ENCODE assay signal across 15 cellular contexts in the genomic region with DNA sequence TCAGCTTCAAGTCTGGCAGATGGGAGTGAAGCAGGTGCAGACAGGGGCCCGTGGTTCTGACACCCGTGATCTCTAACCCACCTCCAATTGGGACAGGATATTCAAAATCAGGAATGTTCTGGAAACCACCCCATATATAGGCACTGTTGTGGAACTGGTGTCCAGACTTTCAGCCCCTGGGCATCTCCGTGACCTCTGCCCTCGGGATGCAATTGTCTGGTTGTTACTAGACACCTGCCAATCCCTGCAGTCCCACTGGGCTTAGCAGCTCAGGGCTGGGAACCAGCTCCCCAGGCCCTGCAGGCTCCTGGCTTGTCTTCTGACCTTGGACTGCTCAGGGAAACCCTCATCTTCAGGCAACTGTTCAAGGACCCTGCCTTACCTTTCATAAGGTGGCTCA. TPM values are rescaled to one million over a fixed set of nuclear protein-coding genes. Genes with fewer than 3 reads are reported as not detected.
DNase-seq lines count a peak whose midpoint lies in the region; TF ChIP-seq lines count a peak whose summit lies in the region.
"Had no signal": no experiment of that assay in that cellular context is flagged by ENCODE, and none has a peak within 500 bp of the region (broad histone marks: within the 10 kb centered on the region; RNA-seq: fewer than 3 reads in every experiment).

No MANE protein-coding gene starts in this region.

- H3K4me3 ChIP-seq in osteoblast (ENCODE audit: insufficient read depth, low read length) = no peak overlapping the region
- H3K4me3 ChIP-seq in effector memory CD4-positive, alpha-beta T cell (ENCODE audit: insufficient read depth, low read depth, low read length, poor library complexity, severe bottlenecking) = no peak overlapping the region
- H3K4me3 ChIP-seq: HAP-1 had no signal

- no peak for TF ChIP-seq CTCF in VCaP (conservative IDR thresholded peaks at IDR 0.05)
- TF ChIP-seq CTCF in osteoblast (IDR thresholded peaks at IDR 0.05; ENCODE audit: extremely low read depth, low read depth, low read length) = no peak

- no peaks in the 10 kb centered on the region for H3K9me3 ChIP-seq in osteoblast (ENCODE audit: low read depth, low read length)
- no peaks in the 10 kb centered on the region for H3K9me3 ChIP-seq in effector memory CD4-positive, alpha-beta T cell (ENCODE audit: control insufficient read depth, low read length)
- H3K9me3 ChIP-seq: HAP-1 had no signal

- no peaks in the 10 kb centered on the region for H3K79me2 ChIP-seq in osteoblast (ENCODE audit: insufficient read depth, low read length)

- no peaks in the 10 kb centered on the region for H3K4me1 ChIP-seq in osteoblast (ENCODE audit: insufficient read depth, low read length)
- no peaks in the 10 kb centered on the region for H3K4me1 ChIP-seq in effector memory CD4-positive, alpha-beta T cell (ENCODE audit: control insufficient read depth, insufficient read depth, low read length, poor library complexity, severe bottlenecking)
- H3K4me1 ChIP-seq: BE2C, HAP-1 had no signal

- H3K36me3 ChIP-seq in osteoblast (ENCODE audit: insufficient read depth, low read length) = no peaks in the 10 kb centered on the region
- no peaks in the 10 kb centered on the region for H3K36me3 ChIP-seq in effector memory CD4-positive, alpha-beta T cell (ENCODE audit: control insufficient read depth, insufficient read depth, low read length)
- H3K36me3 ChIP-seq: BE2C, HAP-1 had no signal

- no peak overlapping the region for H3K4me2 ChIP-seq in osteoblast (ENCODE audit: insufficient read depth, low read length)

- H2AFZ ChIP-seq in osteoblast (ENCODE audit: low read length) = no peak overlapping the region

- peaks cover 36% of the 10 kb centered on the region for H3K27me3 ChIP-seq in osteoblast (ENCODE audit: insufficient read depth, low read length)
- H3K27me3 ChIP-seq in effector memory CD4-positive, alpha-beta T cell (replicated peaks; ENCODE audit: control insufficient read depth, insufficient read depth, low read length, poor library complexity, severe bottlenecking) = peaks cover 3% of the 10 kb centered on the region
- H3K27me3 ChIP-seq: BE2C had no signal

- H4K20me1 ChIP-seq in osteoblast (ENCODE audit: insufficient read depth, low read length) = peaks cover 4% of the 10 kb centered on the region

- H3K27ac ChIP-seq in VCaP = peak overlapping the region; percentile 58
- no peak overlapping the region for H3K27ac ChIP-seq in osteoblast (ENCODE audit: low read depth, low read length)
- H3K27ac ChIP-seq in effector memory CD4-positive, alpha-beta T cell (ENCODE audit: insufficient read depth, low read length, poor library complexity, severe bottlenecking) = no peak overlapping the region
- H3K27ac ChIP-seq: HL-60 had no signal

- peak; percentile 8 for DNase-seq in SHP77 treated with DMSO at 0.1 percent for 48 hours (lab: John Stamatoyannopoulos, UW)
- no peak for DNase-seq in SHP77 (lab: John Stamatoyannopoulos, UW)
- peak; percentile 50 for DNase-seq in osteoblast (ENCODE audit: insufficient read length, low spot score, missing footprints)
- no peak for DNase-seq in effector memory CD4-positive, alpha-beta T cell
- DNase-seq in inferior parietal cortex (ENCODE audit: extremely low spot score) = no peak
- DNase-seq: ACHN; BE2C; C1 segment of cervical spinal cord; CD4-positive, CD25-positive, alpha-beta regulatory T cell; CD8-positive, alpha-beta memory T cell; DMS 273 treated with DMSO at 0.1 percent for 48 hours; GF-D8 had no signal

RNA-seq across cellular contexts. Expression of a gene that starts 38.8 kb away (rescaled TPM):
- total RNA-seq in osteoblast = 9.4 and 13.0 TPM in 2 replicates

Comparison
In these comparisons a context has a peak if more than half of its experiments do, and no peak if none do; other contexts are left out.
1. DNase-seq: peak in SHP77 treated with DMSO at 0.1 percent for 48 hours (single experiment) and osteoblast (single experiment); none in SHP77 (0 of 2), effector memory CD4-positive, alpha-beta T cell (0 of 3) and inferior parietal cortex (single experiment).